8 cellular contexts compared by ENCODE assay signal in the genomic region with DNA sequence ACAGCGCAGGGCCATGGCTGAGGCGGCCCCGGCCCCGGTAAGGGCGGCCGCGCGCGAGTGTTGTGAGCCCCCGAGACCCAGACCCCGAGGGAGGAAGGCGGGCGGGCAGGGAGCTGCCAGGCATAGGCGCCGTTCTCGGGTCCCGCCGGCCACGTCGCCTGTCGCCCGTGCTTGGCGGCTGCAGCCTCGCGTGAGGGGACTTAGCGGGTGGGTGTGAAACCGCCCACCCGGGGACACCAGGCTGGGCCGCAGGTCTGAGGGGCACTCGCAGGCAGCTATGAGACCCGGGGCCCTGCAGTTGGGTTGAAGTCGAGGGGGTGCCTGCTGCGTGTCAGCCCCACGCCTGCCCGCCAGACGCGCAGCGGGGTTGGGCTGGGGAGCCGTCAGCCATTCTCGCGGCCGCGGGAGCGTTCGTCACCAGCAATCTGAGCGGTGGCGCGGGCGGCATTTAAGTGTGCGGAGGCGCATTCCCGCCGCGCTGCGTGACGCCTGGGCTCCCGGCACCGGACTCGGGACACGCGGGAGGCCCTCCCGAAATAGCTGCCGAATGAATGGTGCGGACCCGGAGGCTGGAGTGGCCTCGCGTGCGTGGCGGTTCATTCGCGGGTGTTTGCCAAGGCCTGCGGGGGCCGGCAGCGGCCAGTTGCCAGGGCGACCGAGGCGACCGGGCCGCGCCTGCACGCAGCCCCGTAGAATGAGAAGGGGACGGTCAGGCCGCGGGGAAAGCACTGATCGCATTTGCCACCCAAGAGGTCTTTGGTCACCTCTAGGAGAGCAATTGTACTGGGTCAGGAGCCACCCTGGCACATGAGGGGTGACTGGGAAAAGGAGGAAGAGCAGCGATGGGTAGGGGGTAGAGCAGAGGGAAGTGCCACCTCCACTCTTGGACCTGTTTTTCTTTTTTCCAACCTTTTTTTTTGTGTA.
DNase-seq lines count a peak whose midpoint lies in the region; ATAC-seq lines count a peak whose summit lies in the region.

No MANE protein-coding gene starts in this region.

- H3K27ac Mint-ChIP-seq in effector memory CD8-positive, alpha-beta T cell, result peak overlapping the region; percentile 77 to 78
- peak overlapping the region; percentile 41 for H3K27ac Mint-ChIP-seq in memory B cell

- peaks cover 20% of the 10 kb centered on the region for H3K36me3 Mint-ChIP-seq in effector memory CD8-positive, alpha-beta T cell (ENCODE audit: insufficient read depth)
- H3K36me3 Mint-ChIP-seq in memory B cell, result peaks cover 6% of the 10 kb centered on the region

- DNase-seq in NCI-H187 (lab: John Stamatoyannopoulos, UW), result peak; percentile 16 to 22
- no peak for DNase-seq in NCI-H187 treated with DMSO at 0.1 percent for 48 hours (lab: John Stamatoyannopoulos, UW)
- peak; percentile 8 for DNase-seq in NCI-H1417 treated with DMSO at 0.1 percent for 48 hours (lab: John Stamatoyannopoulos, UW)
- DNase-seq in activated CD8-positive, alpha-beta memory T cell treated with anti-CD3 and anti-CD28 coated beads for 4 hours (ENCODE audit: low read depth in 2 of 2), result peak; percentile 39 to 44
- peak; percentile 56 to 66 (median 65) for DNase-seq in effector memory CD8-positive, alpha-beta T cell
- DNase-seq in memory B cell (ENCODE audit: low spot score in 2 of 2), result peak; percentile 46 to 64
- peak; percentile 21 for DNase-seq in stimulated activated CD8-positive, alpha-beta memory T cell treated with anti-CD3 and anti-CD28 coated beads, Interleukin-15, amount 100 ng/mL, for 24 hours (ENCODE audit: low read depth)

- H3K9me3 Mint-ChIP-seq in effector memory CD8-positive, alpha-beta T cell, result no peaks in the 10 kb centered on the region
- H3K9me3 Mint-ChIP-seq in memory B cell, result no peaks in the 10 kb centered on the region

- H3K4me3 Mint-ChIP-seq in effector memory CD8-positive, alpha-beta T cell, result peak overlapping the region; percentile 79 to 82
- peak overlapping the region; percentile 96 for H3K4me3 Mint-ChIP-seq in memory B cell

- H3K4me1 Mint-ChIP-seq in effector memory CD8-positive, alpha-beta T cell (ENCODE audit: low read depth in 2 of 2), result peaks cover 18 to 23% of the 10 kb centered on the region in 2 donors
- H3K4me1 Mint-ChIP-seq in memory B cell, result peaks cover 19% of the 10 kb centered on the region

- peak; percentile 29 for ATAC-seq in HG02763 (IDR thresholded peaks at IDR 0.05; ENCODE audit: unreplicated experiment)
- ATAC-seq in effector memory CD8-positive, alpha-beta T cell (replicated peaks), result peak; percentile 51
- ATAC-seq in memory B cell (ENCODE audit: low read depth), result peak; percentile 41

- H3K27me3 Mint-ChIP-seq in effector memory CD8-positive, alpha-beta T cell, result no peaks in the 10 kb centered on the region
- no peaks in the 10 kb centered on the region for H3K27me3 Mint-ChIP-seq in memory B cell
